ENCODE assay signal across 1 cellular context in the genomic region with DNA sequence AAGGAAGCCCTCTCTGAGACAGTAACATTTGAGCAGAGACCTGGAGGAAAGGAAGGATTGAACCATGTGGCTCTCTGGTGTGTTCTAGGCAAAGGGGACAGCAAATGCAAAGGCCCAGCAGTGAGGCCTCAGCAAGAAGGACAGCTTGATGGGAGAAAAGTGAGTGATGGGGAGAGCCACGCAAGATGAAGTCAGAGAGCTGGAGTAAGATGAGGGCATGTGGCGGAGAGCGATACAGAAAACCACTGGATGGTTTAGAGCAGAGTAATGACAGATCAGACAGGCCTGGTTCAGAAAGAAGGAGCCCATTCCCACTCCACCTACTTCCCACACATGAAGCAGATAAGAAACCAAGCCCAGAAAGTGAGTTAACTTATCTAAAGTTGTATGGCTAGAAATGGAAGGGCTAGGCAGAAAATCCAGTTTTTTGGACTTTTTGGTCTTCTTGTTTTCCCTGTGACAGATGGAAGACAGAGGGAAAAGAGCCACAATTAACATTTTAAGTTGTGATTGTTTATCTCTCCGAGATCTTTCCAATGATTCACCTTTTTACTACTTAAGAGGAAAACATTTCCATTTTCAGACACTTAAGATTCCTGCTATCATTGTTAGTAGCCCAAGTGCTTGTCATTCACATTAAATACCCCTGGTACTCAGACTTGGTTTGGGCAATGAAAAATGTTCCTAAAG.
TF ChIP-seq lines count a peak whose summit lies in the region.

No MANE protein-coding gene starts in this region.

TF ChIP-seq in HepG2, 621 proteins besides CTCF, POLR2A, EP300 and RAD21:
- TF ChIP-seq ZNF382 (CRISPR knock-in tag; IDR thresholded peaks at IDR 0.05; ENCODE audit: borderline replicate concordance): no peak
- TF ChIP-seq, protein P1, sequence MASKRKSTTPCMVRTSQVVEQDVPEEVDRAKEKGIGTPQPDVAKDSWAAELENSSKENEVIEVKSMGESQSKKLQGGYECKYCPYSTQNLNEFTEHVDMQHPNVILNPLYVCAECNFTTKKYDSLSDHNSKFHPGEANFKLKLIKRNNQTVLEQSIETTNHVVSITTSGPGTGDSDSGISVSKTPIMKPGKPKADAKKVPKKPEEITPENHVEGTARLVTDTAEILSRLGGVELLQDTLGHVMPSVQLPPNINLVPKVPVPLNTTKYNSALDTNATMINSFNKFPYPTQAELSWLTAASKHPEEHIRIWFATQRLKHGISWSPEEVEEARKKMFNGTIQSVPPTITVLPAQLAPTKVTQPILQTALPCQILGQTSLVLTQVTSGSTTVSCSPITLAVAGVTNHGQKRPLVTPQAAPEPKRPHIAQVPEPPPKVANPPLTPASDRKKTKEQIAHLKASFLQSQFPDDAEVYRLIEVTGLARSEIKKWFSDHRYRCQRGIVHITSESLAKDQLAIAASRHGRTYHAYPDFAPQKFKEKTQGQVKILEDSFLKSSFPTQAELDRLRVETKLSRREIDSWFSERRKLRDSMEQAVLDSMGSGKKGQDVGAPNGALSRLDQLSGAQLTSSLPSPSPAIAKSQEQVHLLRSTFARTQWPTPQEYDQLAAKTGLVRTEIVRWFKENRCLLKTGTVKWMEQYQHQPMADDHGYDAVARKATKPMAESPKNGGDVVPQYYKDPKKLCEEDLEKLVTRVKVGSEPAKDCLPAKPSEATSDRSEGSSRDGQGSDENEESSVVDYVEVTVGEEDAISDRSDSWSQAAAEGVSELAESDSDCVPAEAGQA (IDR thresholded peaks at IDR 0.05; ENCODE audit: low read depth): no peak
- TF ChIP-seq, protein P1 (CRISPR knock-in tag; IDR thresholded peaks at IDR 0.05; ENCODE audit: borderline replicate concordance): no peak
